1 cellular context compared by ENCODE assay signal in the genomic region with DNA sequence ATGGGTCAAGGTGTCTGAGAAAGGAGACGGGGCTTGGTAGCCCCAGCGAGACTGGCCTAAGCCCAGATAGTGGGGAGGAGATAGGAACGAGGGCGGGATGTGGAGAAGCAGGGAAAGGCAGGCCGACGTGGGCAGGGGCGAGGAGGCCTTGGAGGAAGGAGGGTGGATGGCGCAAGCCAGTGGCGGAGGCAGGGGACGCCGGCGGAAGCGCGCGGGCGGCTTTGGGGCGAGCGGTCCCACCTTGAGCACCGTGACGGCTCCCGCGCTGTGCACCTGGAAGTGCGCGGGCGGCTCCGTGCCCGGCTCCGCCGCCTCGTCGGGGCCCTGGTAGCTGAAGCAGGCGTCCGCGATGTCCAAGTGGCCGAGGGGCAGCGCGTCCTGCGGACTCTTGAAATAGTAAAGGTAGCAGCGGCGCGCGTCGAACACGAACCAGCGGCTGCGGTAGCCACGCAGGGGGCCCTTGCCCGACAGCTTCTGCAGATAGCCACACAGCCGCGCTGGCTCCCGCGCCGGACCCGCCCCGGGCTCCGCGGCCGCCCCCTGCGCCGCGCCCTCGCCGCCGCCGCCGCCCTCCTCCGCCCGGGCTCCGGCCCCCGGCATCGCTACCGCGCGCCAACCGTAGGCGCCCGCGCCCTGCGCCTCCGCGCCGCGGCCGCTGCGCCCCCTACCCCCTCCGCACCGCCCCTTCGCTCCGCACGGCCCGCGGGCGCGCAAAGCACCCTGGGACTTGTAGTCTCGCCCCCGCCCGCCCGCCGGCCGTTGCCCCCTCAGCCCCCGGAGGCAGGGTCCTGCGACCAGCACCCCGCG.
TF ChIP-seq lines count a peak whose summit lies in the region.

A gene (minus strand): TSS at position 659 of the 807 bp plus-strand sequence. CDS start 59 bp downstream, at position 600.

TF ChIP-seq in K562, 482 proteins besides CTCF, POLR2A, EP300 and RAD21 (continued from another document and continues in another):
- TF ChIP-seq, protein P1, sequence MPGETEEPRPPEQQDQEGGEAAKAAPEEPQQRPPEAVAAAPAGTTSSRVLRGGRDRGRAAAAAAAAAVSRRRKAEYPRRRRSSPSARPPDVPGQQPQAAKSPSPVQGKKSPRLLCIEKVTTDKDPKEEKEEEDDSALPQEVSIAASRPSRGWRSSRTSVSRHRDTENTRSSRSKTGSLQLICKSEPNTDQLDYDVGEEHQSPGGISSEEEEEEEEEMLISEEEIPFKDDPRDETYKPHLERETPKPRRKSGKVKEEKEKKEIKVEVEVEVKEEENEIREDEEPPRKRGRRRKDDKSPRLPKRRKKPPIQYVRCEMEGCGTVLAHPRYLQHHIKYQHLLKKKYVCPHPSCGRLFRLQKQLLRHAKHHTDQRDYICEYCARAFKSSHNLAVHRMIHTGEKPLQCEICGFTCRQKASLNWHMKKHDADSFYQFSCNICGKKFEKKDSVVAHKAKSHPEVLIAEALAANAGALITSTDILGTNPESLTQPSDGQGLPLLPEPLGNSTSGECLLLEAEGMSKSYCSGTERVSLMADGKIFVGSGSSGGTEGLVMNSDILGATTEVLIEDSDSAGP (CRISPR knock-in tag; IDR thresholded peaks at IDR 0.05), result 0 out of 2 replicates have a peak, but pooled peaks have one; percentile 33
- TF ChIP-seq ZNF165 (CRISPR knock-in tag; IDR thresholded peaks at IDR 0.05; ENCODE audit: borderline replicate concordance) (no peak), GTF2A2 (tag; IDR thresholded peaks at IDR 0.05) (no peak), POLR2AphosphoS2 (IDR thresholded peaks at IDR 0.05; ENCODE audit: low read length) (no peak), ATF7 (IDR thresholded peaks at IDR 0.05) (no peak), CEBPB (tag; IDR thresholded peaks at IDR 0.05) (peak; percentile 60; the same call in 1 of the 2 replicates), BRD9 (IDR thresholded peaks at IDR 0.05; ENCODE audit: low read depth, partially characterized antibody) (no peak), ZNF76 (CRISPR knock-in tag; IDR thresholded peaks at IDR 0.05; ENCODE audit: borderline replicate concordance) (no peak), PPARD (CRISPR knock-in tag; IDR thresholded peaks at IDR 0.05) (no peak), ZNF75A (CRISPR knock-in tag; IDR thresholded peaks at IDR 0.05) (no peak), TAF1 (IDR thresholded peaks at IDR 0.05; ENCODE audit: control insufficient read depth, extremely low read depth, insufficient read depth, low read length, severe bottlenecking) (no peak), NFIX (CRISPR knock-in tag; IDR thresholded peaks at IDR 0.05; ENCODE audit: low read depth) (no peak), ZNF197 (CRISPR knock-in tag; IDR thresholded peaks at IDR 0.05; ENCODE audit: low read depth) (no peak), EGR1 (conservative IDR thresholded peaks at IDR 0.05) (peak; percentile 61), ZNF551 (CRISPR knock-in tag; IDR thresholded peaks at IDR 0.05) (no peak), ZNF445 (CRISPR knock-in tag; IDR thresholded peaks at IDR 0.05; ENCODE audit: low read depth) (no peak), ZNF780A (CRISPR knock-in tag; IDR thresholded peaks at IDR 0.05) (no peak), BCOR (IDR thresholded peaks at IDR 0.05) (0 out of 2 replicates have a peak, but pooled peaks have one; percentile 8), POLR3A (IDR thresholded peaks at IDR 0.05; ENCODE audit: borderline replicate concordance, extremely low read depth, insufficient read depth, insufficient read length) (no peak), SPI1 (IDR thresholded peaks at IDR 0.05; ENCODE audit: borderline replicate concordance, low read depth, low read length) (no peak), ZNF766 (CRISPR knock-in tag; conservative IDR thresholded peaks at IDR 0.05) (0 out of 2 replicates have a peak, but pooled peaks have one; percentile 20), ZNF134 (CRISPR knock-in tag; conservative IDR thresholded peaks at IDR 0.05) (no peak), CREB1 (IDR thresholded peaks at IDR 0.05) (peak; percentile 47; the same call in 1 of the 2 replicates), CREB1 (CRISPR knock-in tag; IDR thresholded peaks at IDR 0.05) (no peak), TAF15 (IDR thresholded peaks at IDR 0.05; ENCODE audit: low read depth, low read length) (no peak), MEF2D (tag; conservative IDR thresholded peaks at IDR 0.05; ENCODE audit: low read depth) (no peak), RBM22 (IDR thresholded peaks at IDR 0.05; ENCODE audit: low read depth, low read length, poor library complexity, severe bottlenecking) (no peak), BMI1 (IDR thresholded peaks at IDR 0.05; ENCODE audit: low read length) (no peak), FOXM1 (IDR thresholded peaks at IDR 0.05; ENCODE audit: low read depth) (no peak), FOXM1 (CRISPR knock-in tag; IDR thresholded peaks at IDR 0.05; ENCODE audit: low read depth) (no peak), SAFB (IDR thresholded peaks at IDR 0.05; ENCODE audit: borderline replicate concordance, low read depth, low read length) (no peak)
- TF ChIP-seq, protein P2, sequence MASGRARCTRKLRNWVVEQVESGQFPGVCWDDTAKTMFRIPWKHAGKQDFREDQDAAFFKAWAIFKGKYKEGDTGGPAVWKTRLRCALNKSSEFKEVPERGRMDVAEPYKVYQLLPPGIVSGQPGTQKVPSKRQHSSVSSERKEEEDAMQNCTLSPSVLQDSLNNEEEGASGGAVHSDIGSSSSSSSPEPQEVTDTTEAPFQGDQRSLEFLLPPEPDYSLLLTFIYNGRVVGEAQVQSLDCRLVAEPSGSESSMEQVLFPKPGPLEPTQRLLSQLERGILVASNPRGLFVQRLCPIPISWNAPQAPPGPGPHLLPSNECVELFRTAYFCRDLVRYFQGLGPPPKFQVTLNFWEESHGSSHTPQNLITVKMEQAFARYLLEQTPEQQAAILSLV (tag; IDR thresholded peaks at IDR 0.05), result no peak
- TF ChIP-seq, protein P3, sequence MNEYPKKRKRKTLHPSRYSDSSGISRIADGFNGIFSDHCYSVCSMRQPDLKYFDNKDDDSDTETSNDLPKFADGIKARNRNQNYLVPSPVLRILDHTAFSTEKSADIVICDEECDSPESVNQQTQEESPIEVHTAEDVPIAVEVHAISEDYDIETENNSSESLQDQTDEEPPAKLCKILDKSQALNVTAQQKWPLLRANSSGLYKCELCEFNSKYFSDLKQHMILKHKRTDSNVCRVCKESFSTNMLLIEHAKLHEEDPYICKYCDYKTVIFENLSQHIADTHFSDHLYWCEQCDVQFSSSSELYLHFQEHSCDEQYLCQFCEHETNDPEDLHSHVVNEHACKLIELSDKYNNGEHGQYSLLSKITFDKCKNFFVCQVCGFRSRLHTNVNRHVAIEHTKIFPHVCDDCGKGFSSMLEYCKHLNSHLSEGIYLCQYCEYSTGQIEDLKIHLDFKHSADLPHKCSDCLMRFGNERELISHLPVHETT (CRISPR knock-in tag; conservative IDR thresholded peaks at IDR 0.05 in 1 of 2, IDR thresholded peaks at IDR 0.05 in 1 of 2), result peak in 1 of 2 experiments; percentile 83; a peak in 1 of 4 replicates
- TF ChIP-seq, protein P4, sequence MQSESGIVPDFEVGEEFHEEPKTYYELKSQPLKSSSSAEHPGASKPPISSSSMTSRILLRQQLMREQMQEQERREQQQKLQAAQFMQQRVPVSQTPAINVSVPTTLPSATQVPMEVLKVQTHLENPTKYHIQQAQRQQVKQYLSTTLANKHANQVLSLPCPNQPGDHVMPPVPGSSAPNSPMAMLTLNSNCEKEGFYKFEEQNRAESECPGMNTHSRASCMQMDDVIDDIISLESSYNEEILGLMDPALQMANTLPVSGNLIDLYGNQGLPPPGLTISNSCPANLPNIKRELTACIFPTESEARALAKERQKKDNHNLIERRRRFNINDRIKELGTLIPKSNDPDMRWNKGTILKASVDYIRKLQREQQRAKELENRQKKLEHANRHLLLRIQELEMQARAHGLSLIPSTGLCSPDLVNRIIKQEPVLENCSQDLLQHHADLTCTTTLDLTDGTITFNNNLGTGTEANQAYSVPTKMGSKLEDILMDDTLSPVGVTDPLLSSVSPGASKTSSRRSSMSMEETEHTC (IDR thresholded peaks at IDR 0.05), result no peak
- TF ChIP-seq, protein P5, sequence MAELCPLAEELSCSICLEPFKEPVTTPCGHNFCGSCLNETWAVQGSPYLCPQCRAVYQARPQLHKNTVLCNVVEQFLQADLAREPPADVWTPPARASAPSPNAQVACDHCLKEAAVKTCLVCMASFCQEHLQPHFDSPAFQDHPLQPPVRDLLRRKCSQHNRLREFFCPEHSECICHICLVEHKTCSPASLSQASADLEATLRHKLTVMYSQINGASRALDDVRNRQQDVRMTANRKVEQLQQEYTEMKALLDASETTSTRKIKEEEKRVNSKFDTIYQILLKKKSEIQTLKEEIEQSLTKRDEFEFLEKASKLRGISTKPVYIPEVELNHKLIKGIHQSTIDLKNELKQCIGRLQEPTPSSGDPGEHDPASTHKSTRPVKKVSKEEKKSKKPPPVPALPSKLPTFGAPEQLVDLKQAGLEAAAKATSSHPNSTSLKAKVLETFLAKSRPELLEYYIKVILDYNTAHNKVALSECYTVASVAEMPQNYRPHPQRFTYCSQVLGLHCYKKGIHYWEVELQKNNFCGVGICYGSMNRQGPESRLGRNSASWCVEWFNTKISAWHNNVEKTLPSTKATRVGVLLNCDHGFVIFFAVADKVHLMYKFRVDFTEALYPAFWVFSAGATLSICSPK (IDR thresholded peaks at IDR 0.05; ENCODE audit: borderline replicate concordance), result no peak
- TF ChIP-seq, protein P6, sequence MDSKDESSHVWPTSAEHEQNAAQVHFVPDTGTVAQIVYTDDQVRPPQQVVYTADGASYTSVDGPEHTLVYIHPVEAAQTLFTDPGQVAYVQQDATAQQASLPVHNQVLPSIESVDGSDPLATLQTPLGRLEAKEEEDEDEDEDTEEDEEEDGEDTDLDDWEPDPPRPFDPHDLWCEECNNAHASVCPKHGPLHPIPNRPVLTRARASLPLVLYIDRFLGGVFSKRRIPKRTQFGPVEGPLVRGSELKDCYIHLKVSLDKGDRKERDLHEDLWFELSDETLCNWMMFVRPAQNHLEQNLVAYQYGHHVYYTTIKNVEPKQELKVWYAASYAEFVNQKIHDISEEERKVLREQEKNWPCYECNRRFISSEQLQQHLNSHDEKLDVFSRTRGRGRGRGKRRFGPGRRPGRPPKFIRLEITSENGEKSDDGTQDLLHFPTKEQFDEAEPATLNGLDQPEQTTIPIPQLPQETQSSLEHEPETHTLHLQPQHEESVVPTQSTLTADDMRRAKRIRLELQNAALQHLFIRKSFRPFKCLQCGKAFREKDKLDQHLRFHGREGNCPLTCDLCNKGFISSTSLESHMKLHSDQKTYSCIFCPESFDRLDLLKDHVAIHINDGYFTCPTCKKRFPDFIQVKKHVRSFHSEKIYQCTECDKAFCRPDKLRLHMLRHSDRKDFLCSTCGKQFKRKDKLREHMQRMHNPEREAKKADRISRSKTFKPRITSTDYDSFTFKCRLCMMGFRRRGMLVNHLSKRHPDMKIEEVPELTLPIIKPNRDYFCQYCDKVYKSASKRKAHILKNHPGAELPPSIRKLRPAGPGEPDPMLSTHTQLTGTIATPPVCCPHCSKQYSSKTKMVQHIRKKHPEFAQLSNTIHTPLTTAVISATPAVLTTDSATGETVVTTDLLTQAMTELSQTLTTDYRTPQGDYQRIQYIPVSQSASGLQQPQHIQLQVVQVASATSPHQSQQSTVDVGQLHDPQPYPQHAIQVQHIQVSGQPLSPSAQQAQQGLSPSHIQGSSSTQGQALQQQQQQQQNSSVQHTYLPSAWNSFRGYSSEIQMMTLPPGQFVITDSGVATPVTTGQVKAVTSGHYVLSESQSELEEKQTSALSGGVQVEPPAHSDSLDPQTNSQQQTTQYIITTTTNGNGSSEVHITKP (IDR thresholded peaks at IDR 0.05; ENCODE audit: partially characterized antibody), result peak; percentile 50
- TF ChIP-seq, protein P7, sequence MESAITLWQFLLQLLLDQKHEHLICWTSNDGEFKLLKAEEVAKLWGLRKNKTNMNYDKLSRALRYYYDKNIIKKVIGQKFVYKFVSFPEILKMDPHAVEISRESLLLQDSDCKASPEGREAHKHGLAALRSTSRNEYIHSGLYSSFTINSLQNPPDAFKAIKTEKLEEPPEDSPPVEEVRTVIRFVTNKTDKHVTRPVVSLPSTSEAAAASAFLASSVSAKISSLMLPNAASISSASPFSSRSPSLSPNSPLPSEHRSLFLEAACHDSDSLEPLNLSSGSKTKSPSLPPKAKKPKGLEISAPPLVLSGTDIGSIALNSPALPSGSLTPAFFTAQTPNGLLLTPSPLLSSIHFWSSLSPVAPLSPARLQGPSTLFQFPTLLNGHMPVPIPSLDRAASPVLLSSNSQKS (CRISPR knock-in tag; IDR thresholded peaks at IDR 0.05), result no peak
- TF ChIP-seq, protein P8, sequence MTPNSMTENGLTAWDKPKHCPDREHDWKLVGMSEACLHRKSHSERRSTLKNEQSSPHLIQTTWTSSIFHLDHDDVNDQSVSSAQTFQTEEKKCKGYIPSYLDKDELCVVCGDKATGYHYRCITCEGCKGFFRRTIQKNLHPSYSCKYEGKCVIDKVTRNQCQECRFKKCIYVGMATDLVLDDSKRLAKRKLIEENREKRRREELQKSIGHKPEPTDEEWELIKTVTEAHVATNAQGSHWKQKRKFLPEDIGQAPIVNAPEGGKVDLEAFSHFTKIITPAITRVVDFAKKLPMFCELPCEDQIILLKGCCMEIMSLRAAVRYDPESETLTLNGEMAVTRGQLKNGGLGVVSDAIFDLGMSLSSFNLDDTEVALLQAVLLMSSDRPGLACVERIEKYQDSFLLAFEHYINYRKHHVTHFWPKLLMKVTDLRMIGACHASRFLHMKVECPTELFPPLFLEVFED (CRISPR knock-in tag; conservative IDR thresholded peaks at IDR 0.05), result no peak
- TF ChIP-seq, protein P9, sequence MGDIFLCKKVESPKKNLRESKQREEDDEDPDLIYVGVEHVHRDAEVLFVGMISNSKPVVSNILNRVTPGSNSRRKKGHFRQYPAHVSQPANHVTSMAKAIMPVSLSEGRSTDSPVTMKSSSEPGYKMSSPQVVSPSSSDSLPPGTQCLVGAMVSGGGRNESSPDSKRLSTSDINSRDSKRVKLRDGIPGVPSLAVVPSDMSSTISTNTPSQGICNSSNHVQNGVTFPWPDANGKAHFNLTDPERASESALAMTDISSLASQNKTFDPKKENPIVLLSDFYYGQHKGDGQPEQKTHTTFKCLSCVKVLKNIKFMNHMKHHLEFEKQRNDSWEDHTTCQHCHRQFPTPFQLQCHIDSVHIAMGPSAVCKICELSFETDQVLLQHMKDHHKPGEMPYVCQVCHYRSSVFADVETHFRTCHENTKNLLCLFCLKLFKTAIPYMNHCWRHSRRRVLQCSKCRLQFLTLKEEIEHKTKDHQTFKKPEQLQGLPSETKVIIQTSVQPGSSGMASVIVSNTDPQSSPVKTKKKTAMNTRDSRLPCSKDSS (IDR thresholded peaks at IDR 0.05; ENCODE audit: low read depth, partially characterized antibody), result no peak
- TF ChIP-seq, protein P10, sequence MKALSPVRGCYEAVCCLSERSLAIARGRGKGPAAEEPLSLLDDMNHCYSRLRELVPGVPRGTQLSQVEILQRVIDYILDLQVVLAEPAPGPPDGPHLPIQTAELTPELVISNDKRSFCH (CRISPR knock-in tag; IDR thresholded peaks at IDR 0.05), result no peak
- TF ChIP-seq, protein P10 (tag; IDR thresholded peaks at IDR 0.05), result 0 out of 2 replicates have a peak, but pooled peaks have one; percentile 54
- TF ChIP-seq, protein P11, sequence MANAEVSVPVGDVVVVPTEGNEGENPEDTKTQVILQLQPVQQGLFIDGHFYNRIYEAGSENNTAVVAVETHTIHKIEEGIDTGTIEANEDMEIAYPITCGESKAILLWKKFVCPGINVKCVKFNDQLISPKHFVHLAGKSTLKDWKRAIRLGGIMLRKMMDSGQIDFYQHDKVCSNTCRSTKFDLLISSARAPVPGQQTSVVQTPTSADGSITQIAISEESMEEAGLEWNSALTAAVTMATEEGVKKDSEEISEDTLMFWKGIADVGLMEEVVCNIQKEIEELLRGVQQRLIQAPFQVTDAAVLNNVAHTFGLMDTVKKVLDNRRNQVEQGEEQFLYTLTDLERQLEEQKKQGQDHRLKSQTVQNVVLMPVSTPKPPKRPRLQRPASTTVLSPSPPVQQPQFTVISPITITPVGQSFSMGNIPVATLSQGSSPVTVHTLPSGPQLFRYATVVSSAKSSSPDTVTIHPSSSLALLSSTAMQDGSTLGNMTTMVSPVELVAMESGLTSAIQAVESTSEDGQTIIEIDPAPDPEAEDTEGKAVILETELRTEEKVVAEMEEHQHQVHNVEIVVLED (CRISPR knock-in tag; IDR thresholded peaks at IDR 0.05), result peak; percentile 81
